ENCODE assay signal across 2 cellular contexts in the genomic region with DNA sequence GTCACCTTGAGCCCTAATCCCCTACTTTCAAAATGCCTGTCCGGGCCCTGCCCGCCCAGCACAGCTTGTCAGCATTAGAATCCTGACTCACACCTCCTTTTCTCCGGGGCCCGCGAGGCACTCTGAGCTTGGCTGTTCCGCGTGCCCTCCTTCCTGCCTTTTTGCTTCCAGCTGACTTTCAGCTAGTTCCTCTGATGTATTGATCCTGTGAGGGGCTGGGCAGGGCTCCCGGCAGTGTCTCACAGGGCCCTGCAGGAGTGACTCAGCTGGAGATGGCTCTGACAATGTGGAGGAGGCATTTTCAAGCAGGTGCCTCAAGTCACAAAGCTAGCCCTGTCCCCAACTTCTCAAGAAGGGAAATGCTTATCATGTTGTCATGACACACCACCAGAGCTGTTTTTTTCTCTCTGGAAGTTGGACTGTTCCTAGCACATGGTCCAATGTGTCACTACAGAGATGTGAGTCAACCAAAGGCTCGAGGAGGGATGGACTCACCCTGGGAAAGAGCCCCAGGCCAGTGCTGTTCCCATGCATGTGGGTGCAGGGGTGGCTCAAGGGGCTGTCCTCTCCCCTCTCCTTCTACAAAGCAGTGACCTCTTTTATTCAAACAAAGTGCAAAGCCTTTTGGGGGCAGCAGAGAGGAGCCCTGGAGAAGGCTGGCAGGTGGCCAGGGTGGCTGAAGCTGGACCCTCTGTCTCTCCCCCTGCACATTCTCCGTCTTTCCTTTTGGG.
TF ChIP-seq lines count a peak whose summit lies in the region.

No MANE protein-coding gene starts in this region.

TF ChIP-seq in IMR-90, 13 proteins besides CTCF, POLR2A, EP300 and RAD21:
- TF ChIP-seq RCOR1 (IDR thresholded peaks at IDR 0.05; ENCODE audit: insufficient replicate concordance, low read length) (no peak), MAFK (IDR thresholded peaks at IDR 0.05; ENCODE audit: low read depth, low read length) (no peak), SMC3 (IDR thresholded peaks at IDR 0.05; ENCODE audit: low read depth, low read length) (no peak), BHLHE40 (IDR thresholded peaks at IDR 0.05; ENCODE audit: low read depth, low read length) (no peak), FOS (IDR thresholded peaks at IDR 0.05; ENCODE audit: low read depth, low read length) (no peak), CEBPB (IDR thresholded peaks at IDR 0.05; ENCODE audit: low read depth, low read length) (no peak), NFE2L2 (IDR thresholded peaks at IDR 0.05; ENCODE audit: low read depth, low read length) (no peak), RFX5 (IDR thresholded peaks at IDR 0.05; ENCODE audit: low read depth, low read length) (no peak), MXI1 (IDR thresholded peaks at IDR 0.05; ENCODE audit: borderline replicate concordance, low read depth, low read length) (no peak), CHD1 (IDR thresholded peaks at IDR 0.05; ENCODE audit: low read depth, low read length) (no peak), MAZ (IDR thresholded peaks at IDR 0.05; ENCODE audit: borderline replicate concordance, low read depth, low read length) (no peak)
- TF ChIP-seq, protein P1, sequence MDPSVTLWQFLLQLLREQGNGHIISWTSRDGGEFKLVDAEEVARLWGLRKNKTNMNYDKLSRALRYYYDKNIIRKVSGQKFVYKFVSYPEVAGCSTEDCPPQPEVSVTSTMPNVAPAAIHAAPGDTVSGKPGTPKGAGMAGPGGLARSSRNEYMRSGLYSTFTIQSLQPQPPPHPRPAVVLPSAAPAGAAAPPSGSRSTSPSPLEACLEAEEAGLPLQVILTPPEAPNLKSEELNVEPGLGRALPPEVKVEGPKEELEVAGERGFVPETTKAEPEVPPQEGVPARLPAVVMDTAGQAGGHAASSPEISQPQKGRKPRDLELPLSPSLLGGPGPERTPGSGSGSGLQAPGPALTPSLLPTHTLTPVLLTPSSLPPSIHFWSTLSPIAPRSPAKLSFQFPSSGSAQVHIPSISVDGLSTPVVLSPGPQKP (IDR thresholded peaks at IDR 0.05; ENCODE audit: borderline replicate concordance, low read depth, low read length) = no peak
- TF ChIP-seq, protein P2, sequence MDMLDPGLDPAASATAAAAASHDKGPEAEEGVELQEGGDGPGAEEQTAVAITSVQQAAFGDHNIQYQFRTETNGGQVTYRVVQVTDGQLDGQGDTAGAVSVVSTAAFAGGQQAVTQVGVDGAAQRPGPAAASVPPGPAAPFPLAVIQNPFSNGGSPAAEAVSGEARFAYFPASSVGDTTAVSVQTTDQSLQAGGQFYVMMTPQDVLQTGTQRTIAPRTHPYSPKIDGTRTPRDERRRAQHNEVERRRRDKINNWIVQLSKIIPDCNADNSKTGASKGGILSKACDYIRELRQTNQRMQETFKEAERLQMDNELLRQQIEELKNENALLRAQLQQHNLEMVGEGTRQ (IDR thresholded peaks at IDR 0.05; ENCODE audit: low read depth, low read length) = no peak

TF ChIP-seq in K562, 482 proteins besides CTCF, POLR2A, EP300 and RAD21:
- TF ChIP-seq, protein P3, sequence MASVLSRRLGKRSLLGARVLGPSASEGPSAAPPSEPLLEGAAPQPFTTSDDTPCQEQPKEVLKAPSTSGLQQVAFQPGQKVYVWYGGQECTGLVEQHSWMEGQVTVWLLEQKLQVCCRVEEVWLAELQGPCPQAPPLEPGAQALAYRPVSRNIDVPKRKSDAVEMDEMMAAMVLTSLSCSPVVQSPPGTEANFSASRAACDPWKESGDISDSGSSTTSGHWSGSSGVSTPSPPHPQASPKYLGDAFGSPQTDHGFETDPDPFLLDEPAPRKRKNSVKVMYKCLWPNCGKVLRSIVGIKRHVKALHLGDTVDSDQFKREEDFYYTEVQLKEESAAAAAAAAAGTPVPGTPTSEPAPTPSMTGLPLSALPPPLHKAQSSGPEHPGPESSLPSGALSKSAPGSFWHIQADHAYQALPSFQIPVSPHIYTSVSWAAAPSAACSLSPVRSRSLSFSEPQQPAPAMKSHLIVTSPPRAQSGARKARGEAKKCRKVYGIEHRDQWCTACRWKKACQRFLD (CRISPR knock-in tag; IDR thresholded peaks at IDR 0.05) = no peak
- TF ChIP-seq TAF9B (IDR thresholded peaks at IDR 0.05; ENCODE audit: partially characterized antibody) (no peak), NEUROD1 (IDR thresholded peaks at IDR 0.05; ENCODE audit: borderline replicate concordance, low read depth, low read length, partially characterized antibody) (no peak), SIRT6 (IDR thresholded peaks at IDR 0.05; ENCODE audit: low read depth, low read length) (no peak), KAT7 (CRISPR knock-in tag; IDR thresholded peaks at IDR 0.05; ENCODE audit: borderline replicate concordance) (no peak), HLTF (IDR thresholded peaks at IDR 0.05) (no peak), DDX20 (tag; IDR thresholded peaks at IDR 0.05; ENCODE audit: low read depth) (no peak), JUNB (CRISPR knock-in tag; conservative IDR thresholded peaks at IDR 0.05) (no peak), ZBTB8A (IDR thresholded peaks at IDR 0.05; ENCODE audit: partially characterized antibody) (no peak), FOSL1 (tag; conservative IDR thresholded peaks at IDR 0.05) (peak; percentile 90), KAT8 (IDR thresholded peaks at IDR 0.05; ENCODE audit: low read depth) (no peak), ZNF785 (CRISPR knock-in tag; IDR thresholded peaks at IDR 0.05) (no peak), NFIC (IDR thresholded peaks at IDR 0.05) (peak; percentile 79), TARDBP (IDR thresholded peaks at IDR 0.05) (no peak), SNIP1 (IDR thresholded peaks at IDR 0.05; ENCODE audit: low read depth) (no peak)
- TF ChIP-seq, protein P4, sequence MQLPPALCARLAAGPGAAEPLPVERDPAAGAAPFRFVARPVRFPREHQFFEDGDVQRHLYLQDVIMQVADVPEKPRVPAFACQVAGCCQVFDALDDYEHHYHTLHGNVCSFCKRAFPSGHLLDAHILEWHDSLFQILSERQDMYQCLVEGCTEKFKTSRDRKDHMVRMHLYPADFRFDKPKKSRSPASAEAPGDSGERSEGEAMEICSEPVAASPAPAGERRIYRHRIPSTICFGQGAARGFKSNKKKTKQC (CRISPR knock-in tag; IDR thresholded peaks at IDR 0.05) = peak; percentile 37; the same call in 1 of the 2 replicates
- TF ChIP-seq, protein P5, sequence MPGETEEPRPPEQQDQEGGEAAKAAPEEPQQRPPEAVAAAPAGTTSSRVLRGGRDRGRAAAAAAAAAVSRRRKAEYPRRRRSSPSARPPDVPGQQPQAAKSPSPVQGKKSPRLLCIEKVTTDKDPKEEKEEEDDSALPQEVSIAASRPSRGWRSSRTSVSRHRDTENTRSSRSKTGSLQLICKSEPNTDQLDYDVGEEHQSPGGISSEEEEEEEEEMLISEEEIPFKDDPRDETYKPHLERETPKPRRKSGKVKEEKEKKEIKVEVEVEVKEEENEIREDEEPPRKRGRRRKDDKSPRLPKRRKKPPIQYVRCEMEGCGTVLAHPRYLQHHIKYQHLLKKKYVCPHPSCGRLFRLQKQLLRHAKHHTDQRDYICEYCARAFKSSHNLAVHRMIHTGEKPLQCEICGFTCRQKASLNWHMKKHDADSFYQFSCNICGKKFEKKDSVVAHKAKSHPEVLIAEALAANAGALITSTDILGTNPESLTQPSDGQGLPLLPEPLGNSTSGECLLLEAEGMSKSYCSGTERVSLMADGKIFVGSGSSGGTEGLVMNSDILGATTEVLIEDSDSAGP (CRISPR knock-in tag; IDR thresholded peaks at IDR 0.05) = no peak
- TF ChIP-seq, protein P6, sequence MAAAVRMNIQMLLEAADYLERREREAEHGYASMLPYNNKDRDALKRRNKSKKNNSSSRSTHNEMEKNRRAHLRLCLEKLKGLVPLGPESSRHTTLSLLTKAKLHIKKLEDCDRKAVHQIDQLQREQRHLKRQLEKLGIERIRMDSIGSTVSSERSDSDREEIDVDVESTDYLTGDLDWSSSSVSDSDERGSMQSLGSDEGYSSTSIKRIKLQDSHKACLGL (CRISPR knock-in tag; IDR thresholded peaks at IDR 0.05; ENCODE audit: borderline replicate concordance, poor library complexity, severe bottlenecking) = no peak
